ENCODE assay signal across 7 cellular contexts in genomic region chr1:42070996-42071395, GRCh38.
"Had no signal": no experiment of that assay in that cellular context is flagged by ENCODE, and none has a peak within 500 bp of the region (broad histone marks: within the 10 kb centered on the region; RNA-seq: fewer than 3 reads in every experiment).

No MANE protein-coding gene starts in this region.

- DNase-seq: H9, HCEC 1CT, KBM-7 had no signal

- FAIRE-seq: H1, H54, HepG2 had no signal

- H3K4me3 ChIP-seq: GM23338 had no signal
